ENCODE assay signal across 13 cellular contexts in the genomic region with DNA sequence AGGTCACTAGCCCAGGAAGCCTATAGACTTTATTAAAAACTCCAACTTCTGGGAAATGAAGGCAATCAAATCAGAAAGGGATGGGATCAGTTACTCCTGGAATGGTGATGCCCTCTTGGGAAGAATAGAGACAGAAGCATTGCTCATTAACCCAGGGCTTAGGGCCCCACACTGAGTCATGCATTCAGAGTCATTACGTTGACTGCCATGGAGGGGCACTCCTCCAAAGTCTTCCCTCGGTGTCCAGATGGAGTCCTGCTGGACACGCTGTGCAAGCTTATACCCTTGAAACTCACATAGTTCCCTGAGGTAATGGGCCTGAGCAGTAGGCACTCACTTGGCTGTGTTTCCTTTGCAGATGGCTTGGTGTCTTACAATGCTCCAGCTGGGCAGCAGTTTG.
"Had no signal": no experiment of that assay in that cellular context is flagged by ENCODE, and none has a peak within 500 bp of the region (broad histone marks: within the 10 kb centered on the region; RNA-seq: fewer than 3 reads in every experiment).

No MANE protein-coding gene starts in this region.

- H3K27ac Mint-ChIP-seq: activated CD4-positive, alpha-beta T cell treated with anti-CD3 and anti-CD28 coated beads for 36 hours; activated CD8-positive, alpha-beta T cell treated with anti-CD3 and anti-CD28 coated beads for 36 hours had no signal

- H3K9me3 ChIP-seq: stomach, thoracic aorta had no signal

- H3K4me3 Mint-ChIP-seq: activated CD4-positive, alpha-beta T cell treated with anti-CD3 and anti-CD28 coated beads for 36 hours; activated CD8-positive, alpha-beta T cell treated with anti-CD3 and anti-CD28 coated beads for 36 hours had no signal

- H3K27me3 ChIP-seq: stomach had no signal

- DNase-seq: activated CD4-positive, alpha-beta T cell treated with anti-CD3 and anti-CD28 coated beads for 36 hours; activated CD8-positive, alpha-beta memory T cell treated with anti-CD3 and anti-CD28 coated beads, Interleukin-2, amount 50 U/mL, for 4 hours; activated CD8-positive, alpha-beta T cell treated with anti-CD3 and anti-CD28 coated beads for 36 hours; effector CD8-positive, alpha-beta T cell; hypothalamus; kidney glomerular epithelial cell; retina; stimulated activated CD4-positive, alpha-beta T cell treated with anti-CD3 and anti-CD28 coated beads, Interleukin-15, amount 100 ng/mL, for 24 hours; stomach; T-helper 9 cell had no signal

- H3K4me1 Mint-ChIP-seq: activated CD4-positive, alpha-beta T cell treated with anti-CD3 and anti-CD28 coated beads for 36 hours had no signal

- H3K4me3 ChIP-seq: coronary artery, stomach, thoracic aorta had no signal

- ATAC-seq: activated CD4-positive, alpha-beta T cell treated with anti-CD3 and anti-CD28 coated beads for 36 hours; activated CD8-positive, alpha-beta T cell treated with anti-CD3 and anti-CD28 coated beads for 36 hours had no signal

- H3K27ac ChIP-seq: coronary artery, thoracic aorta, VCaP had no signal

- H3K9me3 Mint-ChIP-seq: activated CD8-positive, alpha-beta T cell treated with anti-CD3 and anti-CD28 coated beads for 36 hours had no signal

- H3K27me3 Mint-ChIP-seq: activated CD4-positive, alpha-beta T cell treated with anti-CD3 and anti-CD28 coated beads for 36 hours; activated CD8-positive, alpha-beta T cell treated with anti-CD3 and anti-CD28 coated beads for 36 hours had no signal
